Comparison of ENCODE assay signal across 8 cellular contexts in the genomic region with DNA sequence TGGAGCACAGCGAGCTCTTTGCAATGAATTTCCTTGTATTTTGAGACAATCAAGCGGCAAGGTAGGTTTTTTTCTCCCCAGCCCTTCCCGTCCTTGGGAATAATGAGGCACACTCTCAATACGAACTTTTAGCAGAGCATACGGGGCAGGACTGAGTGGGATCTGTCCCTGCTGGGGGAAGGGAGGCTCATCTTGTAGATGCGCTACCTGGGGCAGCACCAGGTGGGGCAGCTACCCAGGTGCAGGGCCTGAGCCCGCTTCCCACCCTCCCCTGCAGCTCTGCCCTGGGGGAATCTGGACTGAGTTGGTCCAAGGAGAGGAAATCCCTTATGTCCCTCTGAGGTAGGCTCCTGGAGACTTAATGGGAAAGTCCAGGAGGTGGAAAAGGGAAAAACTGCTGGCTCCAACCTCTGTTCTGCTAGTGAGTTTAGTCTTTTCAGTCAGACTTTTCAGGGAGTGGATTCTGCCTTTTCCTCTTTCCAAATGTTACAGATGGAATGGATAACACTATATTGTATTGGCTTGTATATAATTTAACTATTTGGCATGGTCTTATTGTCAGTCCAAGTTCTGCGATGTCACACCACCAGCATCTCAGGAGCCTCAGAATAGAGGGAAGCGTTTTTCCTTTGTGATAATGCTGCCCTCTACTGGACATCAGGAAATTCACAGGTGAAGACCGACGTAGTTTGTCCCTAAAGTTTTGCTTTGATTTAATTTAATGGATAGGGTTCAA. TPM values are rescaled to one million over a fixed set of nuclear protein-coding genes. Genes with fewer than 3 reads are reported as not detected.
DNase-seq lines count a peak whose midpoint lies in the region; ATAC-seq and TF ChIP-seq lines count a peak whose summit lies in the region.

No MANE protein-coding gene starts in this region.

- no peak overlapping the region for H3K4me3 ChIP-seq in ascending aorta

- no peaks in the 10 kb centered on the region for H3K27me3 ChIP-seq in ascending aorta

- peaks cover 12% of the 10 kb centered on the region for H3K4me1 Mint-ChIP-seq in stimulated activated effector memory CD8-positive, alpha-beta T cell treated with anti-CD3 and anti-CD28 coated beads, Interleukin-12 subunit alpha, Interleukin-12 subunit beta, amount 100 ng/mL, for 72 hours

- DNase-seq in D341Med (ENCODE audit: low spot score) (peak; percentile 53), GM20000 (ENCODE audit: low spot score) (peak; percentile 59), NCI-H2227 treated with DMSO at 0.1 percent for 48 hours (lab: John Stamatoyannopoulos, UW) (peak; percentile 16), ascending aorta (ENCODE audit: low spot score in 2 of 2) (no peak), hippocampal formation (lab: John Stamatoyannopoulos, UW) (peak; percentile 11 to 67)
- no peak for DNase-seq in stimulated activated effector memory CD8-positive, alpha-beta T cell treated with anti-CD3 and anti-CD28 coated beads, Interleukin-12 subunit alpha, Interleukin-12 subunit beta, amount 100 ng/mL, for 72 hours (ENCODE audit: low spot score in 2 of 2)

- intact Hi-C loops in ascending aorta (cut with DNase I): loop anchor here (1.0 to 5.0 kb wide), 3 partner anchors 130 to 375 kb away; no protein-coding TSS in a partner anchor

- peak; percentile 51 for ATAC-seq in stimulated activated effector memory CD8-positive, alpha-beta T cell treated with anti-CD3 and anti-CD28 coated beads, Interleukin-12 subunit alpha, Interleukin-12 subunit beta, amount 100 ng/mL, for 72 hours
- ATAC-seq in HG02870 (IDR thresholded peaks at IDR 0.05; ENCODE audit: unreplicated experiment): no peak
- no peak for ATAC-seq in HG02981 (IDR thresholded peaks at IDR 0.05; ENCODE audit: unreplicated experiment)

- H3K36me3 Mint-ChIP-seq in stimulated activated effector memory CD8-positive, alpha-beta T cell treated with anti-CD3 and anti-CD28 coated beads, Interleukin-12 subunit alpha, Interleukin-12 subunit beta, amount 100 ng/mL, for 72 hours: no peaks in the 10 kb centered on the region

- H3K27ac ChIP-seq in ascending aorta: no peak overlapping the region

- no peak overlapping the region for H3K4me3 Mint-ChIP-seq in stimulated activated effector memory CD8-positive, alpha-beta T cell treated with anti-CD3 and anti-CD28 coated beads, Interleukin-12 subunit alpha, Interleukin-12 subunit beta, amount 100 ng/mL, for 72 hours

- H3K4me1 ChIP-seq in ascending aorta: no peaks in the 10 kb centered on the region

- no peaks in the 10 kb centered on the region for H3K9me3 Mint-ChIP-seq in stimulated activated effector memory CD8-positive, alpha-beta T cell treated with anti-CD3 and anti-CD28 coated beads, Interleukin-12 subunit alpha, Interleukin-12 subunit beta, amount 100 ng/mL, for 72 hours

- H3K36me3 ChIP-seq in ascending aorta: no peaks in the 10 kb centered on the region

- TF ChIP-seq CTCF in GM20000 (IDR thresholded peaks at IDR 0.05; ENCODE audit: extremely low read depth, missing control alignments) (peak; percentile 44), ascending aorta (IDR thresholded peaks at IDR 0.05) (peak; percentile 59 to 78 (median 76))

- H3K9me3 ChIP-seq in ascending aorta: no peaks in the 10 kb centered on the region

- H3K27ac Mint-ChIP-seq in stimulated activated effector memory CD8-positive, alpha-beta T cell treated with anti-CD3 and anti-CD28 coated beads, Interleukin-12 subunit alpha, Interleukin-12 subunit beta, amount 100 ng/mL, for 72 hours: no peak overlapping the region

RNA-seq across cellular contexts. Expression of gene CES1, which starts 9.6 kb away (rescaled TPM):
- total RNA-seq in ascending aorta: 6.1 TPM

RNA-seq across cellular contexts. Expression of gene CES5A, which starts 32.6 kb away (rescaled TPM):
- not detected for total RNA-seq in ascending aorta

Comparison
In these comparisons a context has a peak if more than half of its experiments do, and no peak if none do; other contexts are left out.
1. DNase-seq: peak in D341Med (single experiment), GM20000 (single experiment), NCI-H2227 treated with DMSO at 0.1 percent for 48 hours (single experiment) and hippocampal formation (2 of 2); none in ascending aorta (0 of 2) and stimulated activated effector memory CD8-positive, alpha-beta T cell treated with anti-CD3 and anti-CD28 coated beads, Interleukin-12 subunit alpha, Interleukin-12 subunit beta, amount 100 ng/mL, for 72 hours (0 of 2).